8 cellular contexts compared by ENCODE assay signal in genomic region chr20:32585011-32585518, GRCh38. TPM values are rescaled to one million over a fixed set of nuclear protein-coding genes. Genes with fewer than 3 reads are reported as not detected.
DNase-seq lines count a peak whose midpoint lies in the region; ATAC-seq and TF ChIP-seq lines count a peak whose summit lies in the region.

A gene with protein sequence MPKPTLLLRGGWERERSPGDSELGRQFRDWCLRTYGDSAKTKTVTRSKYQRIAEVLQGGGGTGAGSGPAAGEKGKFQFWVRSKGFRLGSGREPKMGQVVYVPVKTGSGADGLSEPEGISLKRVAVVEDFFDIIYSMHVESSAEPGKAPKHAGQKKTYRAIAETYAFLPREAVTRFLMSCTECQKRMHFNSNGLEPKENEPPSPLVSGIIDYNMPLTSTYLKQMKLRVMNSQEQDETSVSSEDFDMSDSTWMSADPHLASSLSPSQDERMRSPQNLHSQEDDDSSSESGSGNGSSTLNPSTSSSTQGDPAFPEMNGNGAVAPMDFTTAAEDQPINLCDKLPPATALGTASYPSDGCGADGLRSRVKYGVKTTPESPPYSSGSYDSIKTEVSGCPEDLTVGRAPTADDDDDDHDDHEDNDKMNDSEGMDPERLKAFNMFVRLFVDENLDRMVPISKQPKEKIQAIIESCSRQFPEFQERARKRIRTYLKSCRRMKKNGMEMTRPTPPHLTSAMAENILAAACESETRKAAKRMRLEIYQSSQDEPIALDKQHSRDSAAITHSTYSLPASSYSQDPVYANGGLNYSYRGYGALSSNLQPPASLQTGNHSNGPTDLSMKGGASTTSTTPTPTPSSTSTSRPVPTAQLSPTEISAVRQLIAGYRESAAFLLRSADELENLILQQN (minus strand): TSS chr20:32585333. CDS start chr20:32584890, 443 bp downstream.

- in situ Hi-C loops in ACHN (cut with HindIII; ENCODE audit: low pct_ligation_motif_present, low pct_unique_long_range_greater_than_20kb, low sequenced_read_pairs) = no loop called here

- ATAC-seq in left ventricle myocardium superior = peak; percentile 35
- no peak for ATAC-seq in GM18519 (IDR thresholded peaks at IDR 0.05; ENCODE audit: low FRiP score, unreplicated experiment)

- intact Hi-C loops in left ventricle myocardium superior (cut with micrococcal nuclease) = no loop called here

- H3K4me1 ChIP-seq in HEK293 (ENCODE audit: control insufficient read depth, insufficient read depth, low read length) (peaks cover 3% of the 10 kb centered on the region), SJSA1 (replicated peaks) (peaks cover 18% of the 10 kb centered on the region)

- H3K36me3 ChIP-seq in HEK293 (ENCODE audit: control insufficient read depth in 2 of 2, insufficient read depth in 1 of 2, low read length in 2 of 2) = no peaks in the 10 kb centered on the region
- no peaks in the 10 kb centered on the region for H3K36me3 ChIP-seq in SJSA1

- H3K27me3 ChIP-seq in SJSA1 (replicated peaks) = peaks cover 11% of the 10 kb centered on the region

- H3K27ac ChIP-seq in HEK293 (ENCODE audit: extremely low read depth, low read depth, low read length) (no peak within 1 kb of the TSS; the same call in 1 of the 2 replicates), SJSA1 (no peak within 1 kb of the TSS), angular gyrus (ENCODE audit: low read depth, low read length) (peak within 1 kb of the TSS; percentile 84)

- H3K9me3 ChIP-seq in HEK293 (ENCODE audit: control insufficient read depth, insufficient read depth, low read depth, low read length) (no peaks in the 10 kb centered on the region), SJSA1 (replicated peaks) (no peaks in the 10 kb centered on the region)

- peak; percentile 6 for DNase-seq in ACHN
- no peak for DNase-seq in SJSA1 (ENCODE audit: low read depth in 1 of 2, low spot score in 2 of 2)
- DNase-seq in left ventricle myocardium superior = peak; percentile 58
- DNase-seq in pulmonary artery endothelial cell (ENCODE audit: low read depth, low spot score) = no peak
- DNase-seq in SW 1271 (lab: John Stamatoyannopoulos, UW) = no peak

- CTCF ChIA-PET in HEK293 (lab: Yijun Ruan, JAX) = interaction anchor here (0.6 kb wide), 1 partner anchor 85 kb away, joined by 3 read pairs; no protein-coding TSS in a partner anchor

- peak within 1 kb of the TSS; percentile 63 for H3K4me3 ChIP-seq in HEK293 (ENCODE audit: low read depth, low read length)
- peak within 1 kb of the TSS; percentile 54 for H3K4me3 ChIP-seq in SJSA1

- POLR2A ChIA-PET in HEK293 (lab: Yijun Ruan, JAX) = no interaction called here

- TF ChIP-seq CTCF in HEK293 (tag by site-specific recombination; IDR thresholded peaks at IDR 0.05) = no peak

TF ChIP-seq in HEK293, 187 proteins besides CTCF, POLR2A, EP300 and RAD21:
- TF ChIP-seq GLI2 (tag by site-specific recombination; IDR thresholded peaks at IDR 0.05; ENCODE audit: borderline replicate concordance, low read depth) (no peak), ZNF341 (tag by site-specific recombination; IDR thresholded peaks at IDR 0.05; ENCODE audit: low read depth) (peak; percentile 90), SCRT2 (tag by site-specific recombination; IDR thresholded peaks at IDR 0.05) (peak; percentile 18; the same call in 1 of the 2 replicates), SP2 (tag by site-specific recombination; IDR thresholded peaks at IDR 0.05) (peak; percentile 34; the same call in 1 of the 2 replicates), IKZF3 (tag by site-specific recombination; IDR thresholded peaks at IDR 0.05) (peak; percentile 52), EGR2 (tag by site-specific recombination; IDR thresholded peaks at IDR 0.05; ENCODE audit: low read depth) (peak; percentile 78), ZBTB6 (tag by site-specific recombination; IDR thresholded peaks at IDR 0.05) (peak; percentile 91; the same call in 1 of the 2 replicates), ZNF449 (tag by site-specific recombination; IDR thresholded peaks at IDR 0.05) (no peak), ZSCAN30 (tag by site-specific recombination; IDR thresholded peaks at IDR 0.05) (no peak), SP3 (tag by site-specific recombination; IDR thresholded peaks at IDR 0.05) (0 out of 2 replicates have a peak, but pooled peaks have one; percentile 14)
- TF ChIP-seq, protein P1, sequence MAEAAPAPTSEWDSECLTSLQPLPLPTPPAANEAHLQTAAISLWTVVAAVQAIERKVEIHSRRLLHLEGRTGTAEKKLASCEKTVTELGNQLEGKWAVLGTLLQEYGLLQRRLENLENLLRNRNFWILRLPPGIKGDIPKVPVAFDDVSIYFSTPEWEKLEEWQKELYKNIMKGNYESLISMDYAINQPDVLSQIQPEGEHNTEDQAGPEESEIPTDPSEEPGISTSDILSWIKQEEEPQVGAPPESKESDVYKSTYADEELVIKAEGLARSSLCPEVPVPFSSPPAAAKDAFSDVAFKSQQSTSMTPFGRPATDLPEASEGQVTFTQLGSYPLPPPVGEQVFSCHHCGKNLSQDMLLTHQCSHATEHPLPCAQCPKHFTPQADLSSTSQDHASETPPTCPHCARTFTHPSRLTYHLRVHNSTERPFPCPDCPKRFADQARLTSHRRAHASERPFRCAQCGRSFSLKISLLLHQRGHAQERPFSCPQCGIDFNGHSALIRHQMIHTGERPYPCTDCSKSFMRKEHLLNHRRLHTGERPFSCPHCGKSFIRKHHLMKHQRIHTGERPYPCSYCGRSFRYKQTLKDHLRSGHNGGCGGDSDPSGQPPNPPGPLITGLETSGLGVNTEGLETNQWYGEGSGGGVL (tag by site-specific recombination; IDR thresholded peaks at IDR 0.05) = peak; percentile 51; the same call in 1 of the 2 replicates
- TF ChIP-seq, protein P2, sequence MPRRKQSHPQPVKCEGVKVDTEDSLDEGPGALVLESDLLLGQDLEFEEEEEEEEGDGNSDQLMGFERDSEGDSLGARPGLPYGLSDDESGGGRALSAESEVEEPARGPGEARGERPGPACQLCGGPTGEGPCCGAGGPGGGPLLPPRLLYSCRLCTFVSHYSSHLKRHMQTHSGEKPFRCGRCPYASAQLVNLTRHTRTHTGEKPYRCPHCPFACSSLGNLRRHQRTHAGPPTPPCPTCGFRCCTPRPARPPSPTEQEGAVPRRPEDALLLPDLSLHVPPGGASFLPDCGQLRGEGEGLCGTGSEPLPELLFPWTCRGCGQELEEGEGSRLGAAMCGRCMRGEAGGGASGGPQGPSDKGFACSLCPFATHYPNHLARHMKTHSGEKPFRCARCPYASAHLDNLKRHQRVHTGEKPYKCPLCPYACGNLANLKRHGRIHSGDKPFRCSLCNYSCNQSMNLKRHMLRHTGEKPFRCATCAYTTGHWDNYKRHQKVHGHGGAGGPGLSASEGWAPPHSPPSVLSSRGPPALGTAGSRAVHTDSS (tag by site-specific recombination; IDR thresholded peaks at IDR 0.05) = peak; percentile 67; the same call in 1 of the 2 replicates

RNA-seq across cellular contexts. Expression of the gene that starts here (rescaled TPM):
- total RNA-seq in SJSA1 (2014; rRNA removed; shearing (Covaris generic)) = 11.4 and 13.4 TPM in 2 replicates
- 5.2 TPM for total RNA-seq in left ventricle myocardium superior
- 10.3 and 11.5 TPM in 2 replicates for total RNA-seq in pulmonary artery endothelial cell

Comparison
In these comparisons a context has a peak if more than half of its experiments do, and no peak if none do; other contexts are left out.
1. DNase-seq: peak in ACHN (single experiment) and left ventricle myocardium superior (single experiment); none in SJSA1 (0 of 2), pulmonary artery endothelial cell (single experiment) and SW 1271 (0 of 2).